8 cellular contexts compared by ENCODE assay signal in the genomic region with DNA sequence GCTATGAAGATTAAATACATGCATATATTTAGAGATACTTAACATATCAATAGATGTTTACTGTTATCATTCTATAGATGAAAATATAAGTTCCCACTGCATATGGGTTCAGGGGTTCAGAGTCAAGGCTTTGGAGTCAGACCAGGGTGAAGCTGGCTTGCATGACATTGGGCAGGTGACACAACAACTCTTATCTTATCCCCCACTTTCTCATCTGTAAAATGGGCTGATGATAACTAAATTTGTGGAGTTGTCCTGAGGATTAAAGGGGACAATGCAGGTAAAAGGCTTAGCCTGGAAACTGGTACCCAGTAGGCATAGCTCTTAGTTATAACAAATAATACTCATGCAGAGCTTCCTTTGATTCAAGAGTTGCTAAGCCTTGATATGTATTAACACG.
"Had no signal": no experiment of that assay in that cellular context is flagged by ENCODE, and none has a peak within 500 bp of the region (broad histone marks: within the 10 kb centered on the region; RNA-seq: fewer than 3 reads in every experiment).

No MANE protein-coding gene starts in this region.

- H3K4me1 ChIP-seq: HAP-1 had no signal

- DNase-seq: GM23248, HFFc6, IMR-90, KG1 had no signal

- H3K36me3 ChIP-seq: HAP-1 had no signal

- H3K27ac ChIP-seq: GM23248, HL-60 had no signal

- H3K27ac Mint-ChIP-seq: HFFc6 had no signal

- H2AFZ ChIP-seq: GM23248 had no signal

- H3K9me3 ChIP-seq: HAP-1 had no signal

- H3K9ac ChIP-seq: GM23248 had no signal

- H3K4me3 ChIP-seq: GM23248, HAP-1, K562 had no signal

- ATAC-seq: HCT116, K562 had no signal

- H3K4me3 Mint-ChIP-seq: HFFc6 had no signal
